22 cellular contexts compared by ENCODE assay signal in genomic region chr1:246454655-246455054, GRCh38. TPM values are rescaled to one million over a fixed set of nuclear protein-coding genes. Genes with fewer than 3 reads are reported as not detected.
A peak's percentile ranks its signal among the peaks of the same experiment; 100 is the strongest.
DNase-seq lines count a peak whose midpoint lies in the region; ATAC-seq and TF ChIP-seq lines count a peak whose summit lies in the region.
"Had no signal": no experiment of that assay in that cellular context is flagged by ENCODE, and none has a peak within 500 bp of the region (broad histone marks: within the 10 kb centered on the region; RNA-seq: fewer than 3 reads in every experiment).

No MANE protein-coding gene starts in this region.

- H3K36me3 Mint-ChIP-seq in T-helper 2 cell treated with Interferon-gamma antibody and Interleukin-4, amounts not matched to agents 5 μg/mL and 100 μg/mL, for 36 hours (ENCODE audit: low read depth): no peaks in the 10 kb centered on the region
- H3K36me3 Mint-ChIP-seq in GM23338 (ENCODE audit: low read depth): no peaks in the 10 kb centered on the region

- no peaks in the 10 kb centered on the region for H3K9me3 Mint-ChIP-seq in T-helper 2 cell treated with Interferon-gamma antibody and Interleukin-4, amounts not matched to agents 5 μg/mL and 100 μg/mL, for 36 hours
- H3K9me3 Mint-ChIP-seq in GM23338: no peaks in the 10 kb centered on the region
- H3K9me3 Mint-ChIP-seq: H9 had no signal

- H3K27me3 Mint-ChIP-seq in T-helper 2 cell treated with Interferon-gamma antibody and Interleukin-4, amounts not matched to agents 5 μg/mL and 100 μg/mL, for 36 hours (ENCODE audit: low read depth): no peaks in the 10 kb centered on the region
- peaks cover 1% of the 10 kb centered on the region for H3K27me3 Mint-ChIP-seq in GM23338 (ENCODE audit: insufficient read depth, low read depth, poor library complexity)
- H3K27me3 Mint-ChIP-seq: CD8-positive, alpha-beta memory T cell had no signal

- H3F3A ChIP-seq in GM23338 (replicated peaks; ENCODE audit: low read depth): no peaks in the 10 kb centered on the region

- no peak overlapping the region for H3K27ac Mint-ChIP-seq in T-helper 2 cell treated with Interferon-gamma antibody and Interleukin-4, amounts not matched to agents 5 μg/mL and 100 μg/mL, for 36 hours
- H3K27ac Mint-ChIP-seq in GM23338: no peak overlapping the region
- H3K27ac Mint-ChIP-seq: CD8-positive, alpha-beta memory T cell; H9 had no signal

- H3K4me1 ChIP-seq in GM23338 (ENCODE audit: insufficient read depth): no peaks in the 10 kb centered on the region

- no peak overlapping the region for H3K4me3 Mint-ChIP-seq in T-helper 2 cell treated with Interferon-gamma antibody and Interleukin-4, amounts not matched to agents 5 μg/mL and 100 μg/mL, for 36 hours
- no peak overlapping the region for H3K4me3 Mint-ChIP-seq in GM23338
- H3K4me3 Mint-ChIP-seq: CD8-positive, alpha-beta memory T cell; H9 had no signal

- H3K27ac ChIP-seq in GM23338 (ENCODE audit: low read depth) (no peak overlapping the region), brain microvascular endothelial cell (no peak overlapping the region)
- H3K27ac ChIP-seq: HL-60 had no signal

- TF ChIP-seq CTCF in AG10803 (conservative IDR thresholded peaks at IDR 0.05; ENCODE audit: low read length): no peak
- no peak for TF ChIP-seq CTCF in GM23338 (conservative IDR thresholded peaks at IDR 0.05; ENCODE audit: low read depth in 2 of 2)
- no peak for TF ChIP-seq CTCF in brain microvascular endothelial cell (IDR thresholded peaks at IDR 0.05; ENCODE audit: low read depth, low read length, missing control alignments)

- H3K4me2 ChIP-seq in GM23338: no peak overlapping the region
- H3K4me2 ChIP-seq: SK-N-SH had no signal

- ATAC-seq in GM23338 (no peak), HG03571 (IDR thresholded peaks at IDR 0.05; ENCODE audit: unreplicated experiment) (no peak)

- H3K4me3 ChIP-seq in AG10803 (ENCODE audit: low read length) (no peak overlapping the region), GM23338 (no peak overlapping the region), brain microvascular endothelial cell (ENCODE audit: low read depth, low read length) (no peak overlapping the region)

- in situ Hi-C loops in brain microvascular endothelial cell (cut with HindIII; ENCODE audit: low pct_ligation_motif_present, low sequenced_read_pairs): no loop called here

- no peaks in the 10 kb centered on the region for H3K9me2 ChIP-seq in GM23338 (ENCODE audit: insufficient read depth)
- H3K9me2 ChIP-seq: SK-N-SH had no signal

- H3K27me3 ChIP-seq in GM23338 (ENCODE audit: insufficient read depth) (no peaks in the 10 kb centered on the region), brain microvascular endothelial cell (replicated peaks) (no peaks in the 10 kb centered on the region)

- peak; percentile 16 for DNase-seq in AG10803 (ENCODE audit: low read depth)
- peak; percentile 13 for DNase-seq in GM03348 (ENCODE audit: low spot score)
- DNase-seq in cerebellar cortex (ENCODE audit: low spot score): peak; percentile 42
- DNase-seq in myocyte (ENCODE audit: low read depth): peak; percentile 56
- DNase-seq in T-helper 2 cell treated with Interferon-gamma antibody and Interleukin-4, amounts not matched to agents 5 μg/mL and 100 μg/mL, for 36 hours (ENCODE audit: low spot score): no peak
- no peak for DNase-seq in GM23338 (ENCODE audit: low spot score)
- DNase-seq in brain microvascular endothelial cell: no peak
- DNase-seq: C1 segment of cervical spinal cord; CD8-positive, alpha-beta memory T cell; H9; IMR-90; MM.1S; NCI-H1092; NCI-H146; NCI-H2107; NCI-H510A; NCI-H748 treated with DMSO at 0.1 percent for 48 hours; NK-92 treated with Interleukin-12 subunit alpha and Interleukin-12 subunit beta, amount 100 ng/mL, for 24 hours; SHP77; SK-N-SH had no signal

- peaks cover 6% of the 10 kb centered on the region for H3K79me2 ChIP-seq in GM23338 (replicated peaks; ENCODE audit: insufficient read depth)

- H3K4me1 Mint-ChIP-seq in T-helper 2 cell treated with Interferon-gamma antibody and Interleukin-4, amounts not matched to agents 5 μg/mL and 100 μg/mL, for 36 hours (ENCODE audit: low read depth): peaks cover 7% of the 10 kb centered on the region
- peaks cover 5% of the 10 kb centered on the region; the same call in 2 of the 3 replicates for H3K4me1 Mint-ChIP-seq in GM23338

- no peak overlapping the region for H2AFZ ChIP-seq in GM23338

- H3K36me3 ChIP-seq in GM23338 (ENCODE audit: insufficient read depth): no peaks in the 10 kb centered on the region
- H3K36me3 ChIP-seq in brain microvascular endothelial cell (replicated peaks): no peaks in the 10 kb centered on the region

- H4K20me1 ChIP-seq in GM23338 (replicated peaks; ENCODE audit: insufficient read depth): no peaks in the 10 kb centered on the region

TF ChIP-seq in GM23338, 12 proteins besides CTCF, POLR2A, EP300 and RAD21:
- TF ChIP-seq, protein P1, sequence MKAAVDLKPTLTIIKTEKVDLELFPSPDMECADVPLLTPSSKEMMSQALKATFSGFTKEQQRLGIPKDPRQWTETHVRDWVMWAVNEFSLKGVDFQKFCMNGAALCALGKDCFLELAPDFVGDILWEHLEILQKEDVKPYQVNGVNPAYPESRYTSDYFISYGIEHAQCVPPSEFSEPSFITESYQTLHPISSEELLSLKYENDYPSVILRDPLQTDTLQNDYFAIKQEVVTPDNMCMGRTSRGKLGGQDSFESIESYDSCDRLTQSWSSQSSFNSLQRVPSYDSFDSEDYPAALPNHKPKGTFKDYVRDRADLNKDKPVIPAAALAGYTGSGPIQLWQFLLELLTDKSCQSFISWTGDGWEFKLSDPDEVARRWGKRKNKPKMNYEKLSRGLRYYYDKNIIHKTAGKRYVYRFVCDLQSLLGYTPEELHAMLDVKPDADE (IDR thresholded peaks at IDR 0.05): no peak

RNA-seq across cellular contexts. Expression of gene SMYD3, which starts 52.4 kb away (rescaled TPM):
- total RNA-seq in myocyte: 15.9 and 18.7 TPM in 2 replicates
- polyA plus RNA-seq in myocyte (2012): 47.0 TPM
- 31.7 and 34.4 TPM in 2 replicates for total RNA-seq in GM23338 (2014; rRNA removed; shearing (Covaris generic))
- polyA plus RNA-seq in GM23338 (2016; fragmentation: Nextera tagmentation; extraction: Ambion mirVana): 31.8 and 34.1 TPM in 2 replicates

Comparison
In these comparisons a context has a peak if more than half of its experiments do, and no peak if none do; other contexts are left out.
1. DNase-seq: peak in AG10803 (single experiment), GM03348 (single experiment), cerebellar cortex (single experiment) and myocyte (single experiment); none in T-helper 2 cell treated with Interferon-gamma antibody and Interleukin-4, amounts not matched to agents 5 μg/mL and 100 μg/mL, for 36 hours (single experiment), GM23338 (single experiment) and brain microvascular endothelial cell (single experiment).